ENCODE assay signal across 8 cellular contexts in genomic region chr19:10230904-10231623, GRCh38. TPM values are rescaled to one million over a fixed set of nuclear protein-coding genes. Genes with fewer than 3 reads are reported as not detected.
A peak's percentile ranks its signal among the peaks of the same experiment; 100 is the strongest.
DNase-seq lines count a peak whose midpoint lies in the region; ATAC-seq and TF ChIP-seq lines count a peak whose summit lies in the region.

A gene with protein sequence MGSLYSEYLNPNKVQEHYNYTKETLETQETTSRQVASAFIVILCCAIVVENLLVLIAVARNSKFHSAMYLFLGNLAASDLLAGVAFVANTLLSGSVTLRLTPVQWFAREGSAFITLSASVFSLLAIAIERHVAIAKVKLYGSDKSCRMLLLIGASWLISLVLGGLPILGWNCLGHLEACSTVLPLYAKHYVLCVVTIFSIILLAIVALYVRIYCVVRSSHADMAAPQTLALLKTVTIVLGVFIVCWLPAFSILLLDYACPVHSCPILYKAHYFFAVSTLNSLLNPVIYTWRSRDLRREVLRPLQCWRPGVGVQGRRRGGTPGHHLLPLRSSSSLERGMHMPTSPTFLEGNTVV (minus strand): TSS chr19:10231331. CDS start chr19:10224905, 6,426 bp downstream.

- DNase-seq in NOMO-1 (lab: John Stamatoyannopoulos, UW; ENCODE audit: unreplicated experiment in 2 of 2) (peak; percentile 43 to 60), endothelial cell (ENCODE audit: low spot score) (peak; percentile 82), mesothelial cell of epicardium (ENCODE audit: low spot score in 2 of 2, unreplicated experiment in 2 of 2) (peak; percentile 75 to 83), NCI-H1694 (lab: John Stamatoyannopoulos, UW) (no peak)
- peak; percentile 77 for DNase-seq in activated CD8-positive, alpha-beta memory T cell treated with anti-CD3 and anti-CD28 coated beads, Interleukin-2, amount 10 ng/mL, durations not matched to agents 7 days and 5 days
- peak; percentile 25 to 37 for DNase-seq in stimulated activated CD8-positive, alpha-beta memory T cell treated with anti-CD3 and anti-CD28 coated beads, Interleukin-4, amount 100 ng/mL, for 1 hour (ENCODE audit: low read depth in 2 of 2, low spot score in 1 of 2)

- peak within 1 kb of the TSS; percentile 81 for H3K4me3 Mint-ChIP-seq in activated CD8-positive, alpha-beta memory T cell treated with anti-CD3 and anti-CD28 coated beads, Interleukin-2, amount 10 ng/mL, durations not matched to agents 7 days and 5 days
- peak within 1 kb of the TSS; percentile 86 for H3K4me3 Mint-ChIP-seq in endothelial cell (ENCODE audit: unreplicated experiment)
- H3K4me3 Mint-ChIP-seq in mesothelial cell of epicardium = peak within 1 kb of the TSS; percentile 86

- peak; percentile 37 for ATAC-seq in HG03280 (IDR thresholded peaks at IDR 0.05; ENCODE audit: unreplicated experiment)
- peak; percentile 69 for ATAC-seq in activated CD8-positive, alpha-beta memory T cell treated with anti-CD3 and anti-CD28 coated beads, Interleukin-2, amount 10 ng/mL, durations not matched to agents 7 days and 5 days

- TF ChIP-seq CTCF in GM12874 (IDR thresholded peaks at IDR 0.05; ENCODE audit: insufficient read depth, low read depth, low read length) = peak; percentile 8; the same call in 1 of the 2 replicates
- TF ChIP-seq CTCF in endothelial cell (IDR thresholded peaks at IDR 0.05; ENCODE audit: unreplicated experiment) = no peak
- no peak for TF ChIP-seq CTCF in mesothelial cell of epicardium (IDR thresholded peaks at IDR 0.05; ENCODE audit: unreplicated experiment)

- peak within 1 kb of the TSS; percentile 69 for H3K27ac Mint-ChIP-seq in activated CD8-positive, alpha-beta memory T cell treated with anti-CD3 and anti-CD28 coated beads, Interleukin-2, amount 10 ng/mL, durations not matched to agents 7 days and 5 days
- H3K27ac Mint-ChIP-seq in endothelial cell (ENCODE audit: unreplicated experiment) = peak within 1 kb of the TSS; percentile 87
- H3K27ac Mint-ChIP-seq in mesothelial cell of epicardium = peak within 1 kb of the TSS; percentile 93

- CTCF ChIA-PET in activated CD8-positive, alpha-beta memory T cell treated with anti-CD3 and anti-CD28 coated beads, Interleukin-2, amount 10 ng/mL, durations not matched to agents 7 days and 5 days (lab: Charles Lee) = interaction anchor here (5.9 kb wide), 1 partner anchor 20 kb away, joined by 55 read pairs; the partner anchor contains the start of gene MRPL4

- H3K4me1 Mint-ChIP-seq in activated CD8-positive, alpha-beta memory T cell treated with anti-CD3 and anti-CD28 coated beads, Interleukin-2, amount 10 ng/mL, durations not matched to agents 7 days and 5 days = peaks cover 26% of the 10 kb centered on the region
- peaks cover 9% of the 10 kb centered on the region for H3K4me1 Mint-ChIP-seq in endothelial cell (ENCODE audit: unreplicated experiment)
- peaks cover 17% of the 10 kb centered on the region for H3K4me1 Mint-ChIP-seq in mesothelial cell of epicardium

- no peaks in the 10 kb centered on the region for H3K9me3 Mint-ChIP-seq in activated CD8-positive, alpha-beta memory T cell treated with anti-CD3 and anti-CD28 coated beads, Interleukin-2, amount 10 ng/mL, durations not matched to agents 7 days and 5 days (ENCODE audit: low read depth)
- H3K9me3 Mint-ChIP-seq in endothelial cell (ENCODE audit: unreplicated experiment) (no peaks in the 10 kb centered on the region), mesothelial cell of epicardium (no peaks in the 10 kb centered on the region)

- H3K36me3 Mint-ChIP-seq in activated CD8-positive, alpha-beta memory T cell treated with anti-CD3 and anti-CD28 coated beads, Interleukin-2, amount 10 ng/mL, durations not matched to agents 7 days and 5 days = no peaks in the 10 kb centered on the region
- H3K36me3 Mint-ChIP-seq in endothelial cell (ENCODE audit: low read depth, unreplicated experiment) = peaks cover 7% of the 10 kb centered on the region
- H3K36me3 Mint-ChIP-seq in mesothelial cell of epicardium = no peaks in the 10 kb centered on the region

- H3K27me3 Mint-ChIP-seq in activated CD8-positive, alpha-beta memory T cell treated with anti-CD3 and anti-CD28 coated beads, Interleukin-2, amount 10 ng/mL, durations not matched to agents 7 days and 5 days = no peaks in the 10 kb centered on the region
- H3K27me3 Mint-ChIP-seq in endothelial cell (ENCODE audit: unreplicated experiment) (peaks cover 6% of the 10 kb centered on the region), mesothelial cell of epicardium (ENCODE audit: low read depth) (no peaks in the 10 kb centered on the region)

RNA-seq across cellular contexts. Expression of the gene that starts here (rescaled TPM):
- total RNA-seq in activated CD8-positive, alpha-beta memory T cell treated with anti-CD3 and anti-CD28 coated beads, Interleukin-2, amount 10 ng/mL, durations not matched to agents 7 days and 5 days = 1 to 10 TPM; 6.1 to 8.5 TPM
- total RNA-seq in endothelial cell (ENCODE audit: unreplicated experiment) (9.3 TPM), mesothelial cell of epicardium (34.6 to 36.9 TPM (median 34.9 TPM) in 3 replicates)
